Comparison of ENCODE assay signal across 20 cellular contexts in genomic region chr10:129440247-129440646, GRCh38.
"Had no signal": no experiment of that assay in that cellular context is flagged by ENCODE, and none has a peak within 500 bp of the region (broad histone marks: within the 10 kb centered on the region; RNA-seq: fewer than 3 reads in every experiment).

No MANE protein-coding gene starts in this region.

- H3K9me3 Mint-ChIP-seq: activated CD4-positive, alpha-beta T cell treated with anti-CD3 and anti-CD28 coated beads, Interleukin-2, amount 10 ng/mL, durations not matched to agents 7 days and 5 days; activated naive CD8-positive, alpha-beta T cell treated with anti-CD3 and anti-CD28 coated beads, Interleukin-2, amount 50 U/mL, for 24 hours; activated T-helper 1 cell treated with anti-CD3 and anti-CD28 coated beads, Interleukin-12 subunit alpha, Interleukin-12 subunit beta, Interleukin-2, Interleukin-4 antibody, amounts not matched to agents 30 ng/mL and 10 ng/mL and 1 ng/mL, durations not matched to agents 14 hours and 24 hours and 36 hours; stimulated activated naive CD8-positive, alpha-beta T cell treated with anti-CD3 and anti-CD28 coated beads, Interleukin-15, amount 100 ng/mL, for 72 hours had no signal

- H3K4me3 Mint-ChIP-seq: activated CD4-positive, alpha-beta T cell treated with anti-CD3 and anti-CD28 coated beads, Interleukin-2, amount 10 ng/mL, durations not matched to agents 7 days and 5 days; activated CD8-positive, alpha-beta T cell treated with anti-CD3 and anti-CD28 coated beads, Interleukin-2, amount 10 ng/mL, durations not matched to agents 7 days and 5 days; activated naive CD8-positive, alpha-beta T cell treated with anti-CD3 and anti-CD28 coated beads, Interleukin-2, amount 50 U/mL, for 24 hours; activated T-helper 1 cell treated with anti-CD3 and anti-CD28 coated beads, Interleukin-12 subunit alpha, Interleukin-12 subunit beta, Interleukin-2, Interleukin-4 antibody, amounts not matched to agents 30 ng/mL and 10 ng/mL and 1 ng/mL, durations not matched to agents 14 hours and 24 hours and 36 hours; nephron; stimulated activated naive CD8-positive, alpha-beta T cell treated with anti-CD3 and anti-CD28 coated beads, Interleukin-15, amount 100 ng/mL, for 72 hours had no signal

- ATAC-seq: activated CD4-positive, CD25-positive, alpha-beta regulatory T cell treated with anti-CD3 and anti-CD28 coated beads, Interleukin-2, amount 50 U/mL, for 24 hours; activated CD8-positive, alpha-beta T cell treated with anti-CD3 and anti-CD28 coated beads, Interleukin-2, amount 10 ng/mL, durations not matched to agents 7 days and 5 days; activated naive CD8-positive, alpha-beta T cell treated with anti-CD3 and anti-CD28 coated beads, Interleukin-2, amount 50 U/mL, for 24 hours; gastroesophageal sphincter; left cardiac atrium; stimulated activated naive CD8-positive, alpha-beta T cell treated with anti-CD3 and anti-CD28 coated beads, Interleukin-15, amount 100 ng/mL, for 72 hours had no signal

- DNase-seq: activated CD4-positive, alpha-beta T cell treated with anti-CD3 and anti-CD28 coated beads, Interleukin-2, amount 10 ng/mL, durations not matched to agents 7 days and 5 days; activated CD8-positive, alpha-beta T cell treated with anti-CD3 and anti-CD28 coated beads, Interleukin-2, amount 10 ng/mL, durations not matched to agents 7 days and 5 days; activated gamma-delta T cell; activated naive CD4-positive, alpha-beta T cell treated with anti-CD3 and anti-CD28 coated beads, Interleukin-2, amount 50 U/mL, for 16 hours; activated naive CD8-positive, alpha-beta T cell treated with anti-CD3 and anti-CD28 coated beads, Interleukin-2, amount 50 U/mL, for 24 hours; left cardiac atrium; midbrain; ovary; stimulated activated CD4-positive, alpha-beta T cell treated with anti-CD3 and anti-CD28 coated beads, Interleukin-1b, Interleukin-23, amount 100 ng/mL, for 48 hours; stimulated activated naive CD8-positive, alpha-beta T cell treated with anti-CD3 and anti-CD28 coated beads, Interleukin-15, amount 100 ng/mL, for 72 hours; tibial artery had no signal

- H3K36me3 ChIP-seq: cardiac muscle cell, gastroesophageal sphincter, neutrophil, ovary, prostate gland, tibial artery had no signal

- H3K4me3 ChIP-seq: cardiac muscle cell, gastroesophageal sphincter, ovary, prostate gland, tibial artery had no signal

- H3K4me1 ChIP-seq: gastroesophageal sphincter, prostate gland, tibial artery had no signal

- H3K27ac Mint-ChIP-seq: activated CD4-positive, alpha-beta T cell treated with anti-CD3 and anti-CD28 coated beads, Interleukin-2, amount 10 ng/mL, durations not matched to agents 7 days and 5 days; activated CD8-positive, alpha-beta T cell treated with anti-CD3 and anti-CD28 coated beads, Interleukin-2, amount 10 ng/mL, durations not matched to agents 7 days and 5 days; activated naive CD8-positive, alpha-beta T cell treated with anti-CD3 and anti-CD28 coated beads, Interleukin-2, amount 50 U/mL, for 24 hours; activated T-helper 1 cell treated with anti-CD3 and anti-CD28 coated beads, Interleukin-12 subunit alpha, Interleukin-12 subunit beta, Interleukin-2, Interleukin-4 antibody, amounts not matched to agents 30 ng/mL and 10 ng/mL and 1 ng/mL, durations not matched to agents 14 hours and 24 hours and 36 hours; nephron; stimulated activated naive CD8-positive, alpha-beta T cell treated with anti-CD3 and anti-CD28 coated beads, Interleukin-15, amount 100 ng/mL, for 72 hours had no signal

- H3K9me3 ChIP-seq: gastroesophageal sphincter, neutrophil, ovary, prostate gland, tibial artery had no signal

- H3K27ac ChIP-seq: cardiac muscle cell, epithelial cell of prostate, gastroesophageal sphincter, neutrophil, ovary, prostate gland, tibial artery, VCaP had no signal

- H3K4me1 Mint-ChIP-seq: activated CD4-positive, alpha-beta T cell treated with anti-CD3 and anti-CD28 coated beads, Interleukin-2, amount 10 ng/mL, durations not matched to agents 7 days and 5 days; activated naive CD8-positive, alpha-beta T cell treated with anti-CD3 and anti-CD28 coated beads, Interleukin-2, amount 50 U/mL, for 24 hours; nephron; stimulated activated naive CD8-positive, alpha-beta T cell treated with anti-CD3 and anti-CD28 coated beads, Interleukin-15, amount 100 ng/mL, for 72 hours had no signal

- H3K27me3 Mint-ChIP-seq: activated CD4-positive, alpha-beta T cell treated with anti-CD3 and anti-CD28 coated beads, Interleukin-2, amount 10 ng/mL, durations not matched to agents 7 days and 5 days had no signal

- H3K27me3 ChIP-seq: cardiac muscle cell, neutrophil, ovary had no signal
